Comparison of ENCODE assay signal across 1 cellular context in the genomic region with DNA sequence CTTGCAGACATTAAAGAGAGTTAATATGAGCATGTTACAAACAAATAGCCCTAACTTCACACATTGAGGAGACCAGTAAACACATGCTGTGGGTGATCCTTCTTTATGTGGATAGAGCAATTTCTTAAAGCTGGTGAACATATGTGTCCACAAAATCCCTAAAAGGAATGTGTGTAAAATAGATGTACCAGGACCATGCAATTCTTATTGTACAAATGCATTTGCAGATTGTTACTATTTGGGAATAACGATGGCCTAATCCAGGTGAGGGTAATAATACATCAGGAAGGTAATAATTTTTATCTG.
TF ChIP-seq lines count a peak whose summit lies in the region.

No MANE protein-coding gene starts in this region.

TF ChIP-seq in endothelial cell of umbilical vein, 7 proteins besides CTCF, POLR2A, EP300 and RAD21 (continued from another document):
- TF ChIP-seq POLR2AphosphoS5 (IDR thresholded peaks at IDR 0.05; ENCODE audit: insufficient read depth, low read depth, low read length) (no peak), MYC (IDR thresholded peaks at IDR 0.05; ENCODE audit: low read depth, low read length) (no peak), FOS (IDR thresholded peaks at IDR 0.05; ENCODE audit: borderline replicate concordance, insufficient read depth, low read length) (no peak), GATA2 (IDR thresholded peaks at IDR 0.05; ENCODE audit: insufficient read depth, insufficient read length, low read depth, low read length) (no peak), JUN (IDR thresholded peaks at IDR 0.05; ENCODE audit: borderline replicate concordance, insufficient read depth, insufficient read length, low read depth) (no peak), EZH2 (IDR thresholded peaks at IDR 0.05; ENCODE audit: borderline replicate concordance, low read depth, low read length, severe bottlenecking) (no peak)
